ENCODE assay signal across 30 cellular contexts in the genomic region with DNA sequence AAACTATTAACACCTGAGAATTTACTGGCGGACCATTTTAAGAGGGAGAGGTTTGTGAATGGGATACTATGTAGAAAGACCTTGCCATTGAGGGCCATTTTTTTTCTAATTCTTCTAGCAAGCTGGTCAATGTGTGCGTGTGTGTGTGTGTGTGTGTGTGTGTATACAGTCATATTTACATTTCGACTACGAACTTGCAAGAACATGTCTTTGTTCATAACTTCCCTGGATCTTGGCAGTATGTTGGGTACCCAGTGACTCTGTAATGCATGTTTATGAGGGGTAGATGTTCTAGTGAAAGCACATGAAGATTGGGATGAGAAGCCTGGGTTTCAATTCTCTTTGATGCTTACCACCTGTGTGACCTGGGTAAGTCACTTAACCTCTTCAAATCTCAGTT.
"Had no signal": no experiment of that assay in that cellular context is flagged by ENCODE, and none has a peak within 500 bp of the region (broad histone marks: within the 10 kb centered on the region; RNA-seq: fewer than 3 reads in every experiment).

No MANE protein-coding gene starts in this region.

- H3K27me3 Mint-ChIP-seq: activated CD4-positive, alpha-beta memory T cell treated with anti-CD3 and anti-CD28 coated beads for 36 hours had no signal

- H3K27ac ChIP-seq: adrenal gland, body of pancreas, breast epithelium, SJCRH30 had no signal

- H3K4me1 ChIP-seq: adrenal gland, body of pancreas, breast epithelium, SJCRH30 had no signal

- H3K27me3 ChIP-seq: adrenal gland, body of pancreas, breast epithelium, SJCRH30 had no signal

- DNase-seq: activated CD4-positive, alpha-beta memory T cell treated with anti-CD3 and anti-CD28 coated beads for 36 hours; activated CD4-positive, alpha-beta T cell treated with anti-CD3 and anti-CD28 coated beads, Interleukin-2, amount 50 U/mL, for 1 hour; activated CD8-positive, alpha-beta memory T cell treated with anti-CD3 and anti-CD28 coated beads, Interleukin-2, amount 50 U/mL, for 4 hours; activated gamma-delta T cell treated with Interleukin-2 at 50 U/mL for 16 hours; activated naive CD4-positive, alpha-beta T cell treated with anti-CD3 and anti-CD28 coated beads for 36 hours; activated T-cell treated with anti-CD3 and anti-CD28 coated beads for 4 hours; activated T-cell treated with anti-CD3 and anti-CD28 coated beads, Interleukin-2, amount 50 U/mL, for 4 hours; adrenal gland; body of pancreas; caudate nucleus; Kasumi-1; MM.1S; MV-4-11; NCI-H1092; NCI-H1436 treated with DMSO at 0.1 percent for 48 hours; NCI-H1694 treated with DMSO at 0.1 percent for 48 hours; NCI-H2029; NCI-H345; NCI-H524 treated with DMSO at 0.1 percent for 48 hours; SHP77; SJCRH30; SK-N-SH had no signal

- H3K36me3 ChIP-seq: adrenal gland, breast epithelium, SJCRH30 had no signal

- H3K9me3 ChIP-seq: adrenal gland, body of pancreas, breast epithelium, SJCRH30, SK-N-SH had no signal

- H3K4me3 Mint-ChIP-seq: activated CD4-positive, alpha-beta memory T cell treated with anti-CD3 and anti-CD28 coated beads for 36 hours; activated naive CD4-positive, alpha-beta T cell treated with anti-CD3 and anti-CD28 coated beads for 36 hours; activated T-cell treated with anti-CD3 and anti-CD28 coated beads, Interleukin-2, amount 50 U/mL, for 4 hours; activated T-helper 1 cell treated with anti-CD3 and anti-CD28 coated beads, Interleukin-12 subunit alpha, Interleukin-12 subunit beta, Interleukin-2, Interleukin-4 antibody, amounts not matched to agents 30 ng/mL and 10 ng/mL and 1 ng/mL, durations not matched to agents 14 hours and 24 hours and 36 hours; T-helper 1 cell treated with Interleukin-12 subunit alpha and Interleukin-12 subunit beta and Interleukin-4 antibody, amounts not matched to agents 30 μg/mL and 1 μg/mL, for 36 hours; T-helper 2 cell treated with Interferon-gamma antibody and Interleukin-4, amounts not matched to agents 5 μg/mL and 100 μg/mL, for 36 hours had no signal

- H3K9ac ChIP-seq: SK-N-SH had no signal

- H3K9me3 Mint-ChIP-seq: activated naive CD4-positive, alpha-beta T cell treated with anti-CD3 and anti-CD28 coated beads for 36 hours had no signal

- H3K4me3 ChIP-seq: adrenal gland, body of pancreas, breast epithelium, SJCRH30 had no signal

- H3K27ac Mint-ChIP-seq: activated CD4-positive, alpha-beta memory T cell treated with anti-CD3 and anti-CD28 coated beads for 36 hours; activated naive CD4-positive, alpha-beta T cell treated with anti-CD3 and anti-CD28 coated beads for 36 hours; activated T-helper 1 cell treated with anti-CD3 and anti-CD28 coated beads, Interleukin-12 subunit alpha, Interleukin-12 subunit beta, Interleukin-2, Interleukin-4 antibody, amounts not matched to agents 30 ng/mL and 10 ng/mL and 1 ng/mL, durations not matched to agents 14 hours and 24 hours and 36 hours; T-helper 1 cell treated with Interleukin-12 subunit alpha and Interleukin-12 subunit beta and Interleukin-4 antibody, amounts not matched to agents 30 μg/mL and 1 μg/mL, for 36 hours; T-helper 2 cell treated with Interferon-gamma antibody and Interleukin-4, amounts not matched to agents 5 μg/mL and 100 μg/mL, for 36 hours had no signal

- ATAC-seq: activated naive CD4-positive, alpha-beta T cell treated with anti-CD3 and anti-CD28 coated beads, Interleukin-2, amount 50 U/mL, for 72 hours; activated T-cell treated with anti-CD3 and anti-CD28 coated beads, Interleukin-2, amount 50 U/mL, for 4 hours; body of pancreas; Panc1 had no signal

- H3K4me2 ChIP-seq: SK-N-SH had no signal

- FAIRE-seq: astrocyte, TTC549 had no signal
